In the genomic region with DNA sequence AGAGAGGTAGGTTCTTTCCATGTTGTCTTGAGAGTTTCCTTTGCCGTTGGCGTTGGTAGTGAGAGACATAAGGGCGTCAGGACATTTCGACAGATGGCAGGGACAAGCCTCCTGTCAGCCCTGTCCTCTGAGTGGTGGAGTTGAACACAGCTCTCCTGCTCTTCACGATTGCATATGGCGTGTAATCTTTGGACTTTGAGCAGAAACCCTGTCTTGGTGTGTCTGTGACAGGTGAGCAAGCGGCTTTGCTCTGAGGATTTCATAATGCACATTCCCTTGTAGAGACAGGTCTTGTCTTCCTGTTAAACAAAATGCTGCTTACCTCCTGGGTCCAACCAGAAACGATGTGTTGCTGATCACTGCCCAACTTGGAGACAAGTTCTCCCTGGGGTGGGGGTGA, we compare ENCODE assay signal across 16 cellular contexts.
A peak's percentile ranks its signal among the peaks of the same experiment; 100 is the strongest.
DNase-seq lines count a peak whose midpoint lies in the region; TF ChIP-seq lines count a peak whose summit lies in the region.
"Had no signal": no experiment of that assay in that cellular context is flagged by ENCODE, and none has a peak within 500 bp of the region (broad histone marks: within the 10 kb centered on the region; RNA-seq: fewer than 3 reads in every experiment).

No MANE protein-coding gene starts in this region.

- no peak overlapping the region for H2BK5ac ChIP-seq in mesenchymal stem cell (ENCODE audit: low read depth, low read length, poor library complexity, severe bottlenecking)

- no peak overlapping the region for H2BK15ac ChIP-seq in mesenchymal stem cell (ENCODE audit: low read depth, poor library complexity, severe bottlenecking)

- DNase-seq in NCI-H524 (lab: John Stamatoyannopoulos, UW), result peak; percentile 23 to 65
- DNase-seq in NCI-H524 treated with DMSO at 0.1 percent for 48 hours (lab: John Stamatoyannopoulos, UW), result no peak
- no peak for DNase-seq in mesenchymal stem cell
- DNase-seq in osteocyte (ENCODE audit: extremely low spot score, unreplicated experiment), result peak; percentile 44
- no peak for DNase-seq in KBM-7
- DNase-seq in posterior cingulate gyrus, result no peak
- no peak for DNase-seq in SHP77 treated with DMSO at 0.1 percent for 48 hours (lab: John Stamatoyannopoulos, UW)
- DNase-seq: 8988T; CD4-positive, alpha-beta memory T cell; DMS153; DMS79; GF-D8; HCEC 1CT had no signal

- H3K4me1 ChIP-seq in mesenchymal stem cell (ENCODE audit: control insufficient read depth, insufficient read depth, low read depth, low read length), result peaks cover 2% of the 10 kb centered on the region
- H3K4me1 ChIP-seq: BLaER1 had no signal

- H2AFZ ChIP-seq in mesenchymal stem cell (ENCODE audit: low read depth, low read length), result no peak overlapping the region
- H2AFZ ChIP-seq: GM23338 had no signal

- peak overlapping the region; percentile 3 to 57 for H3K4ac ChIP-seq in mesenchymal stem cell (ENCODE audit: low read depth in 1 of 2, low read length in 2 of 2)

- H3K9me3 Mint-ChIP-seq in osteocyte (ENCODE audit: unreplicated experiment), result peaks cover 4% of the 10 kb centered on the region
- H3K9me3 Mint-ChIP-seq: CD4-positive, alpha-beta memory T cell had no signal

- H3K9me3 ChIP-seq in mesenchymal stem cell (ENCODE audit: control insufficient read depth, low read length), result no peaks in the 10 kb centered on the region

- H3K14ac ChIP-seq in mesenchymal stem cell (ENCODE audit: low read length in 2 of 2), result no peak overlapping the region

- no peak overlapping the region for H3K4me3 Mint-ChIP-seq in osteocyte (ENCODE audit: unreplicated experiment)
- H3K4me3 Mint-ChIP-seq: CD14-positive monocyte; CD4-positive, alpha-beta memory T cell; GM23338 had no signal

- H3K4me2 ChIP-seq in mesenchymal stem cell (ENCODE audit: low read length, poor library complexity, severe bottlenecking), result no peak overlapping the region
- H3K4me2 ChIP-seq: BLaER1, GM23338 had no signal

- H2AK5ac ChIP-seq in mesenchymal stem cell (ENCODE audit: low read length, severe bottlenecking), result no peak overlapping the region

- 81% methylated on average over 8 of the region's 8 CpGs for WGBS in mesenchymal stem cell

- H3K9ac ChIP-seq in mesenchymal stem cell (ENCODE audit: low read length), result no peak overlapping the region
- H3K9ac ChIP-seq: BLaER1 had no signal

- no peak overlapping the region for H3K27ac Mint-ChIP-seq in osteocyte (ENCODE audit: unreplicated experiment)
- H3K27ac Mint-ChIP-seq: CD14-positive monocyte; CD4-positive, alpha-beta memory T cell; GM23338 had no signal

- no peak overlapping the region for H3K4me3 ChIP-seq in mesenchymal stem cell (ENCODE audit: insufficient read depth in 1 of 2, low read depth in 1 of 2, low read length in 2 of 2)
- H3K4me3 ChIP-seq: BLaER1, GM23338 had no signal

- no peak overlapping the region for H3K27ac ChIP-seq in mesenchymal stem cell (ENCODE audit: low read length, poor library complexity, severe bottlenecking)
- H3K27ac ChIP-seq: BLaER1 had no signal

- TF ChIP-seq CTCF in osteocyte (IDR thresholded peaks at IDR 0.05), result no peak

- intact Hi-C loops in posterior cingulate gyrus (cut with DNase I), result no loop called here

- H2BK120ac ChIP-seq in mesenchymal stem cell (ENCODE audit: low read depth, low read length), result no peak overlapping the region

- H3K4me1 Mint-ChIP-seq in osteocyte (ENCODE audit: unreplicated experiment), result no peaks in the 10 kb centered on the region
- H3K4me1 Mint-ChIP-seq: CD14-positive monocyte; CD4-positive, alpha-beta memory T cell had no signal

- no peak overlapping the region for H3K23ac ChIP-seq in mesenchymal stem cell (ENCODE audit: low read length in 2 of 2)

- no peaks in the 10 kb centered on the region for H3K27me3 ChIP-seq in mesenchymal stem cell (ENCODE audit: control insufficient read depth in 1 of 2, insufficient read depth in 1 of 2, low read length in 2 of 2)
- H3K27me3 ChIP-seq: BLaER1 had no signal

- H4K91ac ChIP-seq in mesenchymal stem cell (ENCODE audit: low read length), result peak overlapping the region; percentile 72

- H3K36me3 Mint-ChIP-seq in osteocyte (ENCODE audit: unreplicated experiment), result no peaks in the 10 kb centered on the region
- H3K36me3 Mint-ChIP-seq: CD14-positive monocyte; CD4-positive, alpha-beta memory T cell had no signal

- peak overlapping the region; percentile 65 to 67 for H3K18ac ChIP-seq in mesenchymal stem cell (ENCODE audit: low read depth in 1 of 2, low read length in 2 of 2)

- peak overlapping the region; percentile 79 for H2BK12ac ChIP-seq in mesenchymal stem cell (ENCODE audit: low read length in 2 of 2)

- H3K79me1 ChIP-seq in mesenchymal stem cell (replicated peaks; ENCODE audit: low read length, poor library complexity, severe bottlenecking), result no peaks in the 10 kb centered on the region

- H4K8ac ChIP-seq in mesenchymal stem cell (ENCODE audit: low read length), result peak overlapping the region; percentile 43

- in situ Hi-C loops in KBM-7 (cut with MboI; ENCODE audit: low pct_unique_long_range_greater_than_20kb, low sequenced_read_pairs), result no loop called here

- no peaks in the 10 kb centered on the region for H3K36me3 ChIP-seq in mesenchymal stem cell (ENCODE audit: control insufficient read depth in 1 of 2, insufficient read depth in 2 of 2, low read depth in 1 of 2, low read length in 2 of 2)
- H3K36me3 ChIP-seq: BLaER1 had no signal

- H3K27me3 Mint-ChIP-seq in osteocyte (ENCODE audit: unreplicated experiment), result peaks cover 3% of the 10 kb centered on the region

Comparison
In these comparisons a context has a peak if more than half of its experiments do, and no peak if none do; other contexts are left out.
1. DNase-seq: peak in NCI-H524 (2 of 2) and osteocyte (single experiment); none in NCI-H524 treated with DMSO at 0.1 percent for 48 hours (single experiment), mesenchymal stem cell (single experiment), KBM-7 (single experiment), posterior cingulate gyrus (0 of 10) and SHP77 treated with DMSO at 0.1 percent for 48 hours (single experiment).